In genomic region chr19:14775326-14775725, GRCh38 we compare ENCODE assay signal across 6 cellular contexts. TPM values are rescaled to one million over a fixed set of nuclear protein-coding genes. Genes with fewer than 3 reads are reported as not detected.
"Had no signal": no experiment of that assay in that cellular context is flagged by ENCODE, and none has a peak within 500 bp of the region (broad histone marks: within the 10 kb centered on the region; RNA-seq: fewer than 3 reads in every experiment).

No MANE protein-coding gene starts in this region.

RNA-seq across cellular contexts. Expression of gene ADGRE2, which starts 3.0 kb away (rescaled TPM):
- total RNA-seq: osteocyte, pulmonary artery endothelial cell had no signal

RNA-seq across cellular contexts. Expression of gene OR7A5, which starts 59.7 kb away (rescaled TPM):
- total RNA-seq: activated CD4-positive, alpha-beta T cell treated with anti-CD3 and anti-CD28 coated beads for 36 hours; activated CD8-positive, alpha-beta T cell treated with anti-CD3 and anti-CD28 coated beads for 36 hours; lung; mucosa of gallbladder; osteocyte; pulmonary artery endothelial cell had no signal
- polyA plus RNA-seq: lung had no signal

RNA-seq across cellular contexts. Expression of gene OR7C1, which starts 59.7 kb away (rescaled TPM):
- total RNA-seq: activated CD4-positive, alpha-beta T cell treated with anti-CD3 and anti-CD28 coated beads for 36 hours; activated CD8-positive, alpha-beta T cell treated with anti-CD3 and anti-CD28 coated beads for 36 hours; lung; osteocyte; pulmonary artery endothelial cell had no signal
